ENCODE assay signal across 8 cellular contexts in the genomic region with DNA sequence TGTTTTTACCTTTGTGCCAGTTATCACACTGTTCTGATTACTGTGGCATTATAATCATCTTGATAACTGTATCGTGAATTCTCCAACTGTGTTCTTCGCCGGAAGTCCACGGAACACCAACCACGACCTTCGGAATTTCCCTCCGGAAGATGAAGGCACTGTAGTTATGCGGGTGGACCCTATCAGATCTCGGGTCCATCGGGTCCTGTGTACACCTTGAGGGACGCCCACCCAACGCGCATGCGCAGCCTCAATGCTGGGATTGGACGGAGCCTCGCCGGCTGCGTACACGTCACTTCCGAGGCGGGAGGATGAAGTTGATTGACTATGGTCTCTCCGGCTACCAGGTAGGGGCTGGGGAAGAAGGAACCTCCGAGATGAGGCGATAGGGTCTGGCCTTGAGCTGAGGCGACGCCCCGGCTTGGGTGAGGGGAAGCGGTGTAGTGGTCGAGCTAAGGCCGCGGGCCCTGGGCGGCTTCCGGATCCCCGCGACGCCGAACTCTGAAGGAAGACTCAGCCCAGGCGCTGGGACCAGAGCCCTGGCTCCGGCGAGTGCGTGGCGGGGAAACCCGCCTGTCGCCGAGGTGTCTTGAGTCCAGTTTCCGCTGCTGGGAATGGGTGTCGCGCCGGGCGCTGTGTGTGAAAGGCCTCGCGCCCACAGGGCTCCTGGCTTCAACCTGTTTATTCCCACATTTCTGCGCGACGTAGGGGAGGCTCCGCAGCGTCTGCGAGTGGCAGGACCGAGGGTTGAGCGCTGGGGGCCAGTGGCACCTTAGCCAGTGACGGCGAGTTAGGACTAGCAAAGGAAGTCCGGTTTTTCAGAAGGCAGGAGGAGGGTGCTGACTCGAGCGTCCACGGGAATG. TPM values are rescaled to one million over a fixed set of nuclear protein-coding genes. Genes with fewer than 3 reads are reported as not detected.
A peak's percentile ranks its signal among the peaks of the same experiment; 100 is the strongest.
DNase-seq lines count a peak whose midpoint lies in the region; ATAC-seq, FAIRE-seq and TF ChIP-seq lines count a peak whose summit lies in the region.

A gene with protein sequence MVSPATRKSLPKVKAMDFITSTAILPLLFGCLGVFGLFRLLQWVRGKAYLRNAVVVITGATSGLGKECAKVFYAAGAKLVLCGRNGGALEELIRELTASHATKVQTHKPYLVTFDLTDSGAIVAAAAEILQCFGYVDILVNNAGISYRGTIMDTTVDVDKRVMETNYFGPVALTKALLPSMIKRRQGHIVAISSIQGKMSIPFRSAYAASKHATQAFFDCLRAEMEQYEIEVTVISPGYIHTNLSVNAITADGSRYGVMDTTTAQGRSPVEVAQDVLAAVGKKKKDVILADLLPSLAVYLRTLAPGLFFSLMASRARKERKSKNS (plus strand): TSS at position 320 of the 863 bp plus-strand sequence. CDS start 8 bp downstream, at position 328.

- in situ Hi-C loops in GM13977 (cut with MboI; ENCODE audit: low pct_unique_long_range_greater_than_20kb, low sequenced_read_pairs, unreplicated experiment) = no loop called here

- H3K9me3 ChIP-seq in T-helper 17 cell (ENCODE audit: control insufficient read depth, low read length, poor library complexity, severe bottlenecking) = no peaks in the 10 kb centered on the region
- H3K9me3 ChIP-seq in psoas muscle = no peaks in the 10 kb centered on the region

- peaks cover 3% of the 10 kb centered on the region for H3K36me3 Mint-ChIP-seq in T-helper 17 cell (ENCODE audit: low read depth)

- WGBS in psoas muscle, 3 donors = 0% methylated on average over 63 to 66 of the region's 66 CpGs

- TF ChIP-seq CTCF in GM13977 (IDR thresholded peaks at IDR 0.05; ENCODE audit: extremely low read depth, insufficient read depth, missing control alignments) = peak; percentile 6
- TF ChIP-seq CTCF in psoas muscle (IDR thresholded peaks at IDR 0.05) = no peak

- H3K27me3 ChIP-seq in psoas muscle (ENCODE audit: insufficient read depth in 3 of 3, low read length in 2 of 3) = no peaks in the 10 kb centered on the region

- peaks cover 37% of the 10 kb centered on the region for H3K4me1 ChIP-seq in psoas muscle

- H3K27ac ChIP-seq in angular gyrus (ENCODE audit: low read depth, low read length) (peak within 1 kb of the TSS; percentile 39), psoas muscle (peak within 1 kb of the TSS; percentile 98)

- H3K4me1 Mint-ChIP-seq in T-helper 17 cell = peaks cover 22% of the 10 kb centered on the region

- peak within 1 kb of the TSS; percentile 93 for H3K4me3 ChIP-seq in psoas muscle

- DNase-seq in GM13977 (ENCODE audit: low spot score) (peak; percentile 93), NCI-H1694 (lab: John Stamatoyannopoulos, UW) (peak; percentile 97), T-helper 17 cell (peak; percentile 93 to 94 (median 94)), left ventricle myocardium superior (peak; percentile 98), psoas muscle (peak; percentile 95 to 98), urothelium cell line (ENCODE audit: low spot score) (peak; percentile 98)

- H3K27ac Mint-ChIP-seq in T-helper 17 cell = peak within 1 kb of the TSS; percentile 99

- intact Hi-C loops in left ventricle myocardium superior (cut with micrococcal nuclease) (no loop called here), psoas muscle (cut with DNase I) (loop anchor here (5.0 to 10.0 kb wide), 4 partner anchors 35 to 328 kb away; a partner anchor contains a TSS)

- H3K4me3 Mint-ChIP-seq in T-helper 17 cell = peak within 1 kb of the TSS; percentile 95

- H3K27me3 Mint-ChIP-seq in T-helper 17 cell = no peaks in the 10 kb centered on the region

- ATAC-seq in HG02884 (IDR thresholded peaks at IDR 0.05; ENCODE audit: unreplicated experiment) = peak; percentile 91
- peak; percentile 89 for ATAC-seq in T-helper 17 cell
- ATAC-seq in left ventricle myocardium superior = peak; percentile 98
- ATAC-seq in psoas muscle = peak; percentile 93 to 96 (median 95)

- H3K36me3 ChIP-seq in psoas muscle (ENCODE audit: insufficient read depth in 1 of 2, low read depth in 1 of 2) = no peaks in the 10 kb centered on the region

- FAIRE-seq in urothelium cell line (lab: Jason Lieb, UNC) = peak; percentile 91

RNA-seq across cellular contexts. Expression of the gene that starts here (rescaled TPM):
- 1 to 10 TPM; 6.7 to 7.0 TPM for total RNA-seq in T-helper 17 cell
- 18.6 TPM for total RNA-seq in left ventricle myocardium superior
- total RNA-seq in psoas muscle = 10 to 100 TPM; 15.7 to 50.1 (median 37.7) TPM
- polyA plus RNA-seq in psoas muscle = 10 to 100 TPM; 23.6 to 31.9 (median 26.7) TPM

Comparison
In these comparisons a context has a peak if more than half of its experiments do, and no peak if none do; other contexts are left out.
1. Peak in every context shown above with its lines: DNase-seq, ATAC-seq, H3K4me3 ChIP-seq and H3K27ac ChIP-seq.